ENCODE assay signal across 8 cellular contexts in the genomic region with DNA sequence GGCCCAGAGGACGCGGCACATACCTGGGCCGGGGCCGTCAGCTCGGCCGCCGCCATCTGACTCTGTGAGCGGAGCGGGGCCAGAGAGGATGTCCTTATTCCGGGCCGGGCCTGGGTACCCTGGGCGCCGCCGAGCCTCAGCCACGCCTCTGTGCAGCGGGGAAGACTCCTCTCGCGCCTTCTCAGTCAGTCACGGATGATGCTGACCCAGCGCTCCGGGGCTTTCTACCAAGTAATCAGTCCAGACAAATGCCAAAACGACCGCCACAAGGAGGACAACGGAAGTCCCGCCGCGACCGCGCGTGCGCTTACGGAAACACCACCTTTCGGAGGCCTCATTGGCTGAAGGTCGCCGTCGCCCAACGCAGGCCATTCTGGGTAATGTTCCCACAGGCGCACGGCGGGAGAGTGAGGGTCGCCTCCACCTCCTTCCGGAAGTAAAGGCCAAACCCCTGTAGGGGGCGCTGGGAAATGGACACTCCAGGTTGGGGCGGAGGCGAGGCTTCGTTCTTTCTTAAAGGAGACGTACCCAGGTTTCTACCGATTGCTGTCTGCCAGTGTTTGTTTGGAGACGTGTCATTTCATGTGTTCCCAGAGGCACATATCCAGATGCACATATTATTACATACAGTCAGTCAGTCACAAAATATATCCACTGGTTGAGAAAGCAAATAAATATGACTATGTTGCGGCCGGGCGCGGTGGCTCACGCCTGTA. TPM values are rescaled to one million over a fixed set of nuclear protein-coding genes. Genes with fewer than 3 reads are reported as not detected.
DNase-seq lines count a peak whose midpoint lies in the region; TF ChIP-seq lines count a peak whose summit lies in the region.

A gene (minus strand): TSS at position 288 of the 716 bp plus-strand sequence. CDS start 232 bp downstream, at position 56.

- peak within 1 kb of the TSS; percentile 62 to 74 for H3K27ac ChIP-seq in uterus

- peak within 1 kb of the TSS; percentile 93 for H3K4me3 ChIP-seq in astrocyte of the cerebellum (ENCODE audit: low read depth, low read length)
- peak within 1 kb of the TSS; percentile 76 to 79 for H3K4me3 ChIP-seq in uterus

- in situ Hi-C loops in astrocyte of the cerebellum (cut with HindIII; ENCODE audit: low sequenced_read_pairs): no loop called here

- intact Hi-C loops in uterus (cut with DNase I; ENCODE audit: low total_unique reads): no loop called here

- no peaks in the 10 kb centered on the region for H3K4me1 ChIP-seq in uterus

- peak; percentile 52 for TF ChIP-seq CTCF in astrocyte of the cerebellum (IDR thresholded peaks at IDR 0.05; ENCODE audit: low read depth, low read length, missing control alignments)
- peak; percentile 26 to 75 (median 51) for TF ChIP-seq CTCF in uterus (IDR thresholded peaks at IDR 0.05)

- H3K27me3 ChIP-seq in uterus: no peaks in the 10 kb centered on the region

- no peaks in the 10 kb centered on the region for H3K36me3 ChIP-seq in uterus

- TF ChIP-seq POLR2A in uterus (IDR thresholded peaks at IDR 0.05): peak in 1 of 2 donors; percentile 19

- peak; percentile 75 for DNase-seq in GM04503 (ENCODE audit: low read depth)
- peak; percentile 83 for DNase-seq in HCEC 1CT
- peak; percentile 45 for DNase-seq in NCI-H1105 (lab: John Stamatoyannopoulos, UW)
- peak; percentile 65 for DNase-seq in T-helper 9 cell
- DNase-seq in astrocyte of the cerebellum (ENCODE audit: low read depth): peak; percentile 86
- peak; percentile 95 for DNase-seq in hepatic stellate cell (ENCODE audit: low spot score)
- DNase-seq in putamen (ENCODE audit: low spot score): peak; percentile 94
- DNase-seq in uterus: peak; percentile 84 to 92

- peaks cover 4 to 18% of the 10 kb centered on the region in 2 donors for H3K9me3 ChIP-seq in uterus

RNA-seq across cellular contexts. Expression of the gene that starts here (rescaled TPM):
- total RNA-seq in uterus: 10 to 100 TPM in 2 of 4 donors, 1 to 10 TPM in 1, under 1 TPM in 1; 0.51 to 12.0 (median 6.9) TPM

Comparison
In these comparisons a context has a peak if more than half of its experiments do, and no peak if none do; other contexts are left out.
1. Peak in every context shown above with its lines: DNase-seq, H3K4me3 ChIP-seq and H3K27ac ChIP-seq.
2. DNase-seq: peak in every context shown above with its lines; median percentile 95 in hepatic stellate cell; 94 in putamen; 88 in uterus; 86 in astrocyte of the cerebellum; 83 in HCEC 1CT; 75 in GM04503; 65 in T-helper 9 cell; 45 in NCI-H1105.